17 cellular contexts compared by ENCODE assay signal in genomic region chr7:92841192-92841591, GRCh38.
"Had no signal": no experiment of that assay in that cellular context is flagged by ENCODE, and none has a peak within 500 bp of the region (broad histone marks: within the 10 kb centered on the region; RNA-seq: fewer than 3 reads in every experiment).

No MANE protein-coding gene starts in this region.

- H3K27me3 ChIP-seq: breast epithelium, foreskin keratinocyte, left lung had no signal

- H3K27ac Mint-ChIP-seq: activated T-helper 2 cell treated with anti-CD3 and anti-CD28 coated beads, Interferon-gamma antibody, Interleukin-2, Interleukin-4, amounts not matched to agents 10 μg/mL and 5 μg/mL and 100 μg/mL, durations not matched to agents 14 hours and 24 hours and 36 hours; nephron; WTC11 had no signal

- ATAC-seq: foreskin keratinocyte; left lung; stimulated activated naive CD8-positive, alpha-beta T cell treated with anti-CD3 and anti-CD28 coated beads, Interleukin-15, Interleukin-2, amounts not matched to agents 100 U/mL and 50 U/mL, for 24 hours; WTC11 had no signal

- H3K9me3 ChIP-seq: breast epithelium, left lung, ovary had no signal

- DNase-seq: activated CD4-positive, alpha-beta T cell treated with anti-CD3 and anti-CD28 coated beads for 48 hours; activated naive CD4-positive, alpha-beta T cell treated with anti-CD3 and anti-CD28 coated beads, Interleukin-2, amount 50 U/mL, for 16 hours; amniotic stem cell; foreskin keratinocyte; head of caudate nucleus; islet precursor cell; left lung; ovary; stimulated activated CD4-positive, alpha-beta T cell treated with anti-CD3 and anti-CD28 coated beads, Interleukin-2, amount 100 ng/mL, for 48 hours; stimulated activated naive CD8-positive, alpha-beta T cell treated with anti-CD3 and anti-CD28 coated beads, Interleukin-15, Interleukin-2, amounts not matched to agents 100 U/mL and 50 U/mL, for 24 hours; T-helper 1 cell had no signal

- H3K9me3 Mint-ChIP-seq: nephron had no signal

- H3K27ac ChIP-seq: breast epithelium, foreskin keratinocyte, left lung, ovary had no signal

- H3K4me1 ChIP-seq: breast epithelium, left lung had no signal

- H3K36me3 Mint-ChIP-seq: WTC11 had no signal

- FAIRE-seq: colon, urothelium cell line had no signal

- H3K4me3 Mint-ChIP-seq: nephron, WTC11 had no signal

- H3K36me3 ChIP-seq: breast epithelium, left lung, ovary had no signal

- H3K4me3 ChIP-seq: breast epithelium, left lung, ovary had no signal
